28 cellular contexts compared by ENCODE assay signal in genomic region chr11:11942668-11943067, GRCh38.
"Had no signal": no experiment of that assay in that cellular context is flagged by ENCODE, and none has a peak within 500 bp of the region (broad histone marks: within the 10 kb centered on the region; RNA-seq: fewer than 3 reads in every experiment).

No MANE protein-coding gene starts in this region.

- H3K4me1 Mint-ChIP-seq: activated CD4-positive, alpha-beta memory T cell treated with anti-CD3 and anti-CD28 coated beads, Interleukin-2, amount 10 ng/mL, durations not matched to agents 7 days and 5 days; nephron had no signal

- H3K4me3 Mint-ChIP-seq: activated CD4-positive, alpha-beta memory T cell treated with anti-CD3 and anti-CD28 coated beads, Interleukin-2, amount 10 ng/mL, durations not matched to agents 7 days and 5 days; activated naive CD8-positive, alpha-beta T cell; activated T-cell treated with anti-CD3 and anti-CD28 coated beads, Interleukin-2, amount 50 U/mL, for 24 hours; nephron; stimulated activated naive CD8-positive, alpha-beta T cell treated with anti-CD3 and anti-CD28 coated beads, Interleukin-15, Interleukin-2, amounts not matched to agents 100 ng/mL and 50 ng/mL, for 24 hours; T-helper 1 cell treated with Interleukin-12 subunit alpha and Interleukin-12 subunit beta and Interleukin-4 antibody, amounts not matched to agents 30 μg/mL and 1 μg/mL, for 36 hours had no signal

- H3K27me3 Mint-ChIP-seq: activated CD4-positive, alpha-beta memory T cell treated with anti-CD3 and anti-CD28 coated beads, Interleukin-2, amount 10 ng/mL, durations not matched to agents 7 days and 5 days; activated naive CD8-positive, alpha-beta T cell; activated T-cell treated with anti-CD3 and anti-CD28 coated beads, Interleukin-2, amount 50 U/mL, for 24 hours; stimulated activated naive CD8-positive, alpha-beta T cell treated with anti-CD3 and anti-CD28 coated beads, Interleukin-15, Interleukin-2, amounts not matched to agents 100 ng/mL and 50 ng/mL, for 24 hours had no signal

- H3K4me1 ChIP-seq: foreskin keratinocyte, upper lobe of left lung, vagina had no signal

- H3K27ac ChIP-seq: brain microvascular endothelial cell, foreskin keratinocyte, neutrophil, skin epidermis, upper lobe of left lung, vagina, WERI-Rb-1 had no signal

- H3K4me3 ChIP-seq: heart right ventricle, lung, skin epidermis, upper lobe of left lung, vagina had no signal

- DNase-seq: activated CD4-positive, alpha-beta memory T cell treated with anti-CD3 and anti-CD28 coated beads, Interleukin-2, amount 10 ng/mL, durations not matched to agents 7 days and 5 days; activated CD4-positive, alpha-beta T cell treated with anti-CD3 and anti-CD28 coated beads for 48 hours; activated CD8-positive, alpha-beta memory T cell treated with anti-CD3 and anti-CD28 coated beads, Interleukin-2, amount 50 U/mL, for 48 hours; activated T-cell treated with anti-CD3 and anti-CD28 coated beads, Interleukin-2, amount 50 U/mL, for 24 hours; brain microvascular endothelial cell; central memory CD4-positive, alpha-beta T cell; foreskin keratinocyte; heart right ventricle; stimulated activated CD4-positive, alpha-beta T cell treated with anti-CD3 and anti-CD28 coated beads, Interleukin-12 subunit alpha, Interleukin-12 subunit beta, amount 100 ng/mL, for 4 hours; stimulated activated CD4-positive, alpha-beta T cell treated with anti-CD3 and anti-CD28 coated beads, Interleukin-4, amount 100 ng/mL, for 1 hour; substantia nigra; SW 1271; T1000; upper lobe of left lung; WERI-Rb-1 had no signal

- H3K27ac Mint-ChIP-seq: activated CD4-positive, alpha-beta memory T cell treated with anti-CD3 and anti-CD28 coated beads, Interleukin-2, amount 10 ng/mL, durations not matched to agents 7 days and 5 days; activated naive CD8-positive, alpha-beta T cell; activated T-cell treated with anti-CD3 and anti-CD28 coated beads, Interleukin-2, amount 50 U/mL, for 24 hours; activated T-helper 2 cell treated with anti-CD3 and anti-CD28 coated beads, Interferon-gamma antibody, Interleukin-2, Interleukin-4, amounts not matched to agents 10 μg/mL and 5 μg/mL and 100 μg/mL, durations not matched to agents 14 hours and 24 hours and 36 hours; nephron; stimulated activated naive CD8-positive, alpha-beta T cell treated with anti-CD3 and anti-CD28 coated beads, Interleukin-15, Interleukin-2, amounts not matched to agents 100 ng/mL and 50 ng/mL, for 24 hours; T-helper 1 cell treated with Interleukin-12 subunit alpha and Interleukin-12 subunit beta and Interleukin-4 antibody, amounts not matched to agents 30 μg/mL and 1 μg/mL, for 36 hours had no signal

- H3K9me3 ChIP-seq: heart right ventricle, neutrophil, upper lobe of left lung, vagina had no signal

- H3K27me3 ChIP-seq: brain microvascular endothelial cell, foreskin keratinocyte, heart right ventricle, neutrophil, upper lobe of left lung, vagina had no signal

- ATAC-seq: activated CD4-positive, CD25-positive, alpha-beta regulatory T cell treated with anti-CD3 and anti-CD28 coated beads, Interleukin-2, amount 50 U/mL, for 24 hours; esophagus mucosa; foreskin keratinocyte; left lobe of liver; sciatic nerve had no signal

- H3K9me3 Mint-ChIP-seq: activated CD4-positive, alpha-beta memory T cell treated with anti-CD3 and anti-CD28 coated beads, Interleukin-2, amount 10 ng/mL, durations not matched to agents 7 days and 5 days; activated T-cell treated with anti-CD3 and anti-CD28 coated beads, Interleukin-2, amount 50 U/mL, for 24 hours; activated T-helper 2 cell treated with anti-CD3 and anti-CD28 coated beads, Interferon-gamma antibody, Interleukin-2, Interleukin-4, amounts not matched to agents 10 μg/mL and 5 μg/mL and 100 μg/mL, durations not matched to agents 14 hours and 24 hours and 36 hours; nephron; stimulated activated naive CD8-positive, alpha-beta T cell treated with anti-CD3 and anti-CD28 coated beads, Interleukin-15, Interleukin-2, amounts not matched to agents 100 ng/mL and 50 ng/mL, for 24 hours; T-helper 1 cell treated with Interleukin-12 subunit alpha and Interleukin-12 subunit beta and Interleukin-4 antibody, amounts not matched to agents 30 μg/mL and 1 μg/mL, for 36 hours had no signal
